Comparison of ENCODE assay signal across 2 cellular contexts in the genomic region with DNA sequence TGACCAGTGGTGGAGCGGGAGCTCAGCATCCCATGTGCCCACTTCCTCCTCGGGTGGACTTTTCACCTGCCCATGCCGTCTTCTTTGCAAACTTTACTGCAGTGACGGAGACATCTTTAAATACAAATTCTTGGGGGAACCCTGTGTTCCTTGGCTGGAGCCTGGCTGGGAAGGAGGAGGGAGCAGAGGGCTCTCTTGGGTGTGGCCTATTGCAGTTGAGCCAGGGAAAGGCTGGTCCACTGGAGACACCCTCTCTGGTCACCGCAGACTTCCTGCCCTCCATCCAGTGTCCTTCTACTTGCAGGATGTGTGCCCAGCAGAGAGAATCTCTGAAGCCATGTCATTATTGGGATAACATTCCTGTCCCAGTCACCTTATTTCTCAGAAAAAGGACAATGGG.
TF ChIP-seq lines count a peak whose summit lies in the region.

No MANE protein-coding gene starts in this region.

TF ChIP-seq in HepG2, 621 proteins besides CTCF, POLR2A, EP300 and RAD21 (continued from another document):
- TF ChIP-seq, protein P1, sequence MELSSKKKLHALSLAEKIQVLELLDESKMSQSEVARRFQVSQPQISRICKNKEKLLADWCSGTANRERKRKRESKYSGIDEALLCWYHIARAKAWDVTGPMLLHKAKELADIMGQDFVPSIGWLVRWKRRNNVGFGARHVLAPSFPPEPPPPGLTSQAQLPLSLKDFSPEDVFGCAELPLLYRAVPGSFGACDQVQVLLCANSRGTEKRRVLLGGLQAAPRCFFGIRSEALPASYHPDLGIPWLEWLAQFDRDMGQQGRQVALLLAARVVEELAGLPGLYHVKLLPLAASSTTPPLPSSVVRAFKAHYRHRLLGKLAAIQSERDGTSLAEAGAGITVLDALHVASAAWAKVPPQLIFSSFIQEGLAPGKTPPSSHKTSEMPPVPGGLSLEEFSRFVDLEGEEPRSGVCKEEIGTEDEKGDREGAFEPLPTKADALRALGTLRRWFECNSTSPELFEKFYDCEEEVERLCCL (CRISPR knock-in tag; IDR thresholded peaks at IDR 0.05; ENCODE audit: borderline replicate concordance): no peak
- TF ChIP-seq ZNF207 (IDR thresholded peaks at IDR 0.05; ENCODE audit: borderline replicate concordance) (no peak), ZNF768 (CRISPR knock-in tag; IDR thresholded peaks at IDR 0.05) (peak; percentile 64; the same call in 1 of the 2 replicates), ISL2 (CRISPR knock-in tag; IDR thresholded peaks at IDR 0.05) (no peak), NR1H2 (CRISPR knock-in tag; IDR thresholded peaks at IDR 0.05; ENCODE audit: borderline replicate concordance, low read depth) (no peak)

TF ChIP-seq in HCT116, 20 proteins besides CTCF, POLR2A, EP300 and RAD21 (continued from another document):
- TF ChIP-seq, protein P2, sequence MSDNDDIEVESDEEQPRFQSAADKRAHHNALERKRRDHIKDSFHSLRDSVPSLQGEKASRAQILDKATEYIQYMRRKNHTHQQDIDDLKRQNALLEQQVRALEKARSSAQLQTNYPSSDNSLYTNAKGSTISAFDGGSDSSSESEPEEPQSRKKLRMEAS (IDR thresholded peaks at IDR 0.05): no peak
- no peak for TF ChIP-seq EGR1 (IDR thresholded peaks at IDR 0.05; ENCODE audit: low read depth)
- TF ChIP-seq, protein P3, sequence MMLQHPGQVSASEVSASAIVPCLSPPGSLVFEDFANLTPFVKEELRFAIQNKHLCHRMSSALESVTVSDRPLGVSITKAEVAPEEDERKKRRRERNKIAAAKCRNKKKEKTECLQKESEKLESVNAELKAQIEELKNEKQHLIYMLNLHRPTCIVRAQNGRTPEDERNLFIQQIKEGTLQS (IDR thresholded peaks at IDR 0.05): no peak
- TF ChIP-seq YY1 (IDR thresholded peaks at IDR 0.05; ENCODE audit: extremely low read depth, insufficient replicate concordance, low read depth, low read length): no peak
- no peak for TF ChIP-seq JUND (IDR thresholded peaks at IDR 0.05)
- TF ChIP-seq SRF (IDR thresholded peaks at IDR 0.05; ENCODE audit: low read depth): no peak
